ENCODE assay signal across 29 cellular contexts in genomic region chr10:93790454-93790853, GRCh38. TPM values are rescaled to one million over a fixed set of nuclear protein-coding genes. Genes with fewer than 3 reads are reported as not detected.
DNase-seq lines count a peak whose midpoint lies in the region; ATAC-seq and TF ChIP-seq lines count a peak whose summit lies in the region.
"Had no signal": no experiment of that assay in that cellular context is flagged by ENCODE, and none has a peak within 500 bp of the region (broad histone marks: within the 10 kb centered on the region; RNA-seq: fewer than 3 reads in every experiment).

No MANE protein-coding gene starts in this region.

- 34 to 38% (median 35%) methylated on average over 2 of the region's 2 CpGs for WGBS in stomach, 5 donors
- WGBS in aorta, 2 donors, result 69 to 79% methylated on average over 2 of the region's 2 CpGs

- H3K36me3 ChIP-seq in A673 (ENCODE audit: insufficient read depth, low read length, poor library complexity, severe bottlenecking) (no peaks in the 10 kb centered on the region), stomach (no peaks in the 10 kb centered on the region), aorta (ENCODE audit: control insufficient read depth in 1 of 2, insufficient read depth in 2 of 2, low read length in 1 of 2) (no peaks in the 10 kb centered on the region)
- H3K36me3 ChIP-seq: BE2C, MG63, prostate gland, upper lobe of right lung had no signal

- H3K36me3 Mint-ChIP-seq in mesothelial cell of epicardium, result no peaks in the 10 kb centered on the region
- H3K36me3 Mint-ChIP-seq: activated CD8-positive, alpha-beta memory T cell treated with anti-CD3 and anti-CD28 coated beads, Interleukin-2, amount 10 ng/mL, durations not matched to agents 7 days and 5 days; IgD-negative memory B cell; memory B cell; natural killer cell had no signal

- no peaks in the 10 kb centered on the region for H3K9me3 Mint-ChIP-seq in mesothelial cell of epicardium
- H3K9me3 Mint-ChIP-seq: activated T-helper 2 cell treated with anti-CD3 and anti-CD28 coated beads, Interferon-gamma antibody, Interleukin-2, Interleukin-4, amounts not matched to agents 10 μg/mL and 5 μg/mL and 100 μg/mL, durations not matched to agents 14 hours and 24 hours and 36 hours; memory B cell; natural killer cell; stimulated activated naive CD8-positive, alpha-beta T cell treated with anti-CD3 and anti-CD28 coated beads, Interleukin-15, amount 100 ng/mL, for 72 hours had no signal

- H3K27ac ChIP-seq in A673 (ENCODE audit: low read depth, low read length, poor library complexity, severe bottlenecking) (no peak overlapping the region), stomach (no peak overlapping the region), aorta (ENCODE audit: low read depth in 1 of 2, low read length in 2 of 2) (no peak overlapping the region)
- H3K27ac ChIP-seq: foreskin keratinocyte, prostate gland, upper lobe of right lung had no signal

- POLR2A ChIA-PET in A673 (lab: Charles Lee; ENCODE audit: low non-redundant PET), result no interaction called here

- H3K4me3 ChIP-seq in A673 (ENCODE audit: low read depth, low read length, poor library complexity, severe bottlenecking), result no peak overlapping the region
- no peak overlapping the region for H3K4me3 ChIP-seq in HFF-Myc (replicated peaks; ENCODE audit: low read depth, low read length)
- no peak overlapping the region for H3K4me3 ChIP-seq in stomach
- H3K4me3 ChIP-seq in aorta (ENCODE audit: low read length in 2 of 2), result no peak overlapping the region
- H3K4me3 ChIP-seq: MG63, prostate gland, upper lobe of right lung had no signal

- H3K27me3 ChIP-seq in A673 (replicated peaks; ENCODE audit: insufficient read depth, low read depth, low read length, poor library complexity) (no peaks in the 10 kb centered on the region), stomach (peaks cover 0 to 7% (median 0%) of the 10 kb centered on the region in 3 donors), aorta (ENCODE audit: control insufficient read depth in 1 of 2, insufficient read depth in 2 of 2, low read length in 1 of 2) (no peaks in the 10 kb centered on the region)
- H3K27me3 ChIP-seq: BE2C, MG63, upper lobe of right lung had no signal

- H3K9me3 ChIP-seq in A673 (ENCODE audit: low read depth, low read length, poor library complexity, severe bottlenecking) (no peaks in the 10 kb centered on the region), stomach (no peaks in the 10 kb centered on the region), aorta (ENCODE audit: control insufficient read depth, low read length) (no peaks in the 10 kb centered on the region)
- H3K9me3 ChIP-seq: BE2C, MG63, prostate gland, upper lobe of right lung had no signal

- no peaks in the 10 kb centered on the region for H3K27me3 Mint-ChIP-seq in mesothelial cell of epicardium (ENCODE audit: low read depth)

- DNase-seq in A673 (ENCODE audit: low spot score) (peak; percentile 42), HFF-Myc (ENCODE audit: extremely low read depth, low read depth) (peak; percentile 21), cerebellar cortex (ENCODE audit: low spot score) (peak; percentile 90), mesothelial cell of epicardium (ENCODE audit: low spot score in 2 of 2, unreplicated experiment in 2 of 2) (no peak), stomach (no peak), aorta (no peak)
- DNase-seq in activated naive CD4-positive, alpha-beta T cell treated with anti-CD3 and anti-CD28 coated beads, Interleukin-2, amount 50 U/mL, for 16 hours, result no peak
- DNase-seq: activated CD4-positive, alpha-beta T cell treated with anti-CD3 and anti-CD28 coated beads for 4 hours; activated CD8-positive, alpha-beta memory T cell treated with anti-CD3 and anti-CD28 coated beads, Interleukin-2, amount 10 ng/mL, durations not matched to agents 7 days and 5 days; BE2C; erythroblast; foreskin keratinocyte; MG63; natural killer cell; NCI-H1436 treated with DMSO at 0.1 percent for 48 hours; NCI-H524 treated with DMSO at 0.1 percent for 48 hours; small intestine; stimulated activated CD4-positive, alpha-beta T cell treated with anti-CD3 and anti-CD28 coated beads, Interleukin-4, amount 100 ng/mL, for 1 hour; stimulated activated naive CD8-positive, alpha-beta T cell treated with anti-CD3 and anti-CD28 coated beads, Interleukin-15, amount 100 ng/mL, for 72 hours; upper lobe of right lung had no signal

- no peak for TF ChIP-seq CTCF in A673 (conservative IDR thresholded peaks at IDR 0.05; ENCODE audit: low read depth, low read length)
- TF ChIP-seq CTCF in HFF-Myc (IDR thresholded peaks at IDR 0.05; ENCODE audit: low read depth, low read length, missing control alignments), result no peak
- TF ChIP-seq CTCF in mesothelial cell of epicardium (IDR thresholded peaks at IDR 0.05; ENCODE audit: unreplicated experiment), result no peak
- no peak for TF ChIP-seq CTCF in stomach (IDR thresholded peaks at IDR 0.05)

- no peak for TF ChIP-seq POLR2A in stomach (IDR thresholded peaks at IDR 0.05)

- CTCF ChIA-PET in A673 (lab: Charles Lee), result no interaction called here

- H3K4me1 Mint-ChIP-seq in mesothelial cell of epicardium, result peaks cover 18% of the 10 kb centered on the region
- H3K4me1 Mint-ChIP-seq: activated CD8-positive, alpha-beta memory T cell treated with anti-CD3 and anti-CD28 coated beads, Interleukin-2, amount 10 ng/mL, durations not matched to agents 7 days and 5 days; IgD-negative memory B cell; memory B cell; natural killer cell; stimulated activated naive CD8-positive, alpha-beta T cell treated with anti-CD3 and anti-CD28 coated beads, Interleukin-15, amount 100 ng/mL, for 72 hours had no signal

- TF ChIP-seq EP300 in stomach (IDR thresholded peaks at IDR 0.05), result no peak

- peaks cover 6% of the 10 kb centered on the region for H3K4me1 ChIP-seq in A673 (ENCODE audit: insufficient read depth, low read length, poor library complexity, severe bottlenecking)
- no peaks in the 10 kb centered on the region for H3K4me1 ChIP-seq in stomach
- no peaks in the 10 kb centered on the region for H3K4me1 ChIP-seq in aorta (ENCODE audit: control insufficient read depth in 1 of 2, insufficient read depth in 2 of 2, low read length in 2 of 2)
- H3K4me1 ChIP-seq: BE2C, foreskin keratinocyte, prostate gland, upper lobe of right lung had no signal

- H3K27ac Mint-ChIP-seq in mesothelial cell of epicardium, result peak overlapping the region; percentile 92
- H3K27ac Mint-ChIP-seq: activated CD8-positive, alpha-beta memory T cell treated with anti-CD3 and anti-CD28 coated beads, Interleukin-2, amount 10 ng/mL, durations not matched to agents 7 days and 5 days; activated T-helper 2 cell treated with anti-CD3 and anti-CD28 coated beads, Interferon-gamma antibody, Interleukin-2, Interleukin-4, amounts not matched to agents 10 μg/mL and 5 μg/mL and 100 μg/mL, durations not matched to agents 14 hours and 24 hours and 36 hours; memory B cell; natural killer cell; stimulated activated naive CD8-positive, alpha-beta T cell treated with anti-CD3 and anti-CD28 coated beads, Interleukin-15, amount 100 ng/mL, for 72 hours had no signal

- no peak for ATAC-seq in HG02642 (IDR thresholded peaks at IDR 0.05; ENCODE audit: poor library complexity, unreplicated experiment)
- ATAC-seq in aorta (ENCODE audit: low FRiP score), result no peak
- ATAC-seq: activated CD8-positive, alpha-beta memory T cell treated with anti-CD3 and anti-CD28 coated beads, Interleukin-2, amount 10 ng/mL, durations not matched to agents 7 days and 5 days; foreskin keratinocyte; natural killer cell; stimulated activated naive CD8-positive, alpha-beta T cell treated with anti-CD3 and anti-CD28 coated beads, Interleukin-15, amount 100 ng/mL, for 72 hours; upper lobe of right lung had no signal

- intact Hi-C loops in A673 (cut with micrococcal nuclease; ENCODE audit: unreplicated experiment) (no loop called here), stomach (cut with DNase I; ENCODE audit: low total_unique reads) (no loop called here), aorta (cut with DNase I) (no loop called here)

- BruUV-seq in A673 (replicated peaks; lab: Mats Ljungman, UMichigan), result no TSS peak

- no peak overlapping the region for H3K4me3 Mint-ChIP-seq in mesothelial cell of epicardium
- H3K4me3 Mint-ChIP-seq: activated CD8-positive, alpha-beta memory T cell treated with anti-CD3 and anti-CD28 coated beads, Interleukin-2, amount 10 ng/mL, durations not matched to agents 7 days and 5 days; IgD-negative memory B cell; memory B cell; natural killer cell; stimulated activated naive CD8-positive, alpha-beta T cell treated with anti-CD3 and anti-CD28 coated beads, Interleukin-15, amount 100 ng/mL, for 72 hours had no signal

RNA-seq across cellular contexts. Expression of gene LGI1, which starts 32.7 kb away (rescaled TPM):
- total RNA-seq in A673 (2021), result not detected in 2 replicates
- total RNA-seq in mesothelial cell of epicardium, result 0.13 to 0.59 TPM in 2 of 3 replicates, not detected in the other
- total RNA-seq in stomach, result 1 to 10 TPM in 3 of 5 donors, not detected in 2; 1.4 to 7.2 (median 2.2) TPM
- 1 to 10 TPM in 1 of 3 donors, under 1 TPM in 2; 0.12 to 1.8 (median 0.63) TPM for polyA plus RNA-seq in stomach
- 1 to 10 TPM; 1.8 to 5.1 TPM for total RNA-seq in aorta
- 1 to 10 TPM in 1 of 2 donors, under 1 TPM in 1; 0.97 to 1.4 TPM for polyA plus RNA-seq in aorta
- total RNA-seq: A172; activated CD8-positive, alpha-beta memory T cell treated with anti-CD3 and anti-CD28 coated beads, Interleukin-2, amount 10 ng/mL, durations not matched to agents 7 days and 5 days; activated T-helper 2 cell treated with anti-CD3 and anti-CD28 coated beads, Interferon-gamma antibody, Interleukin-2, Interleukin-4, amounts not matched to agents 10 μg/mL and 5 μg/mL and 100 μg/mL, durations not matched to agents 14 hours and 24 hours and 36 hours; Daoy; dermis microvascular lymphatic vessel endothelial cell; foreskin keratinocyte; kidney epithelial cell; natural killer cell; upper lobe of right lung had no signal
- polyA plus RNA-seq: foreskin keratinocyte, IgD-negative memory B cell had no signal

Comparison
In these comparisons a context has a peak if more than half of its experiments do, and no peak if none do; other contexts are left out.
1. DNase-seq: peak in A673 (single experiment), HFF-Myc (single experiment) and cerebellar cortex (single experiment); none in mesothelial cell of epicardium (0 of 2), activated naive CD4-positive, alpha-beta T cell treated with anti-CD3 and anti-CD28 coated beads, Interleukin-2, amount 50 U/mL, for 16 hours (single experiment), stomach (single experiment) and aorta (0 of 2).